Comparison of ENCODE assay signal across 8 cellular contexts in the genomic region with DNA sequence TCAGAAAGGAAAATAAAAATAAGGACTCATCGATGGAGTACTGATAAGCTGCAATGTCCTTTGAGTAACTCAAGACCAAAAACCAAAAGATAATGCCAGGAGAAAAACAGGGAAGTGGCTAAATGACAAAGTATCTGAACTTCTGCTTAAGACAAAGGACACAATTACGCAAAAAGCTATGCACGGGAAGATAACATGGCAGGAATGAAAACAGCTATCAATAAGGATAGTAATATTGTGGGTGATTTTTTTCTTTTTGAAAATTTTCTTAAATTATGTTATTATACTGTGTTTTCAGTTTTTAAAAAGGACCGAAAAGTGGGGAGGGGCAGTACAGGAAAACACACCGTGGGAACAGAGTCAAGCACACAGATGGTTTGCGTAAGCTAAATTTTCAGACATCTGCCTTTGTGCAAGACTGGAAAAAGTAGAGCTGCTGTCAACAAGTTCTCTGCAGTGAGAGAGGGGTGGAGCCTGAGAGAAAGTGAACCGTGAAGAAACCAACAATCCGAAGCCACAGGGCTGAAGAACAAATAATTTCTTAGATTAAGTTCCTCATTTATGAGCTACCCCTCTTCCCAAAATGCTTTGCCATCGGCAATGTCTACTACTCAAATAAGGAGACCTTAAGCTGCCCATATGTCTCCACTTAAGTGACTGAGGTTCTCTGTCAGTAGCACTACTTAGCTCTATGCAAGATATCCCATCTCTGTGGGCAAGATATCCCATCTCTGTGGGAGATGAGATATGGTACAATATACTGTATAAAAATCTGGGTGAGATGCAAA.
A peak's percentile ranks its signal among the peaks of the same experiment; 100 is the strongest.
DNase-seq lines count a peak whose midpoint lies in the region; ATAC-seq lines count a peak whose summit lies in the region.

No MANE protein-coding gene starts in this region.

- peak overlapping the region; percentile 58 for H3K4me3 Mint-ChIP-seq in activated naive CD8-positive, alpha-beta T cell treated with anti-CD3 and anti-CD28 coated beads, Interleukin-2, amount 50 U/mL, for 24 hours
- H3K4me3 Mint-ChIP-seq in stimulated activated naive CD8-positive, alpha-beta T cell treated with anti-CD3 and anti-CD28 coated beads, Interleukin-15, Interleukin-2, amounts not matched to agents 100 ng/mL and 50 ng/mL, for 24 hours, result peak overlapping the region; percentile 73

- peak; percentile 60 for ATAC-seq in HG02623 (IDR thresholded peaks at IDR 0.05; ENCODE audit: unreplicated experiment)
- ATAC-seq in activated naive CD8-positive, alpha-beta T cell treated with anti-CD3 and anti-CD28 coated beads, Interleukin-2, amount 50 U/mL, for 24 hours, result peak; percentile 48

- peak overlapping the region; percentile 81 for H3K27ac Mint-ChIP-seq in activated naive CD8-positive, alpha-beta T cell treated with anti-CD3 and anti-CD28 coated beads, Interleukin-2, amount 50 U/mL, for 24 hours
- peak overlapping the region; percentile 86 for H3K27ac Mint-ChIP-seq in stimulated activated naive CD8-positive, alpha-beta T cell treated with anti-CD3 and anti-CD28 coated beads, Interleukin-15, Interleukin-2, amounts not matched to agents 100 ng/mL and 50 ng/mL, for 24 hours

- peaks cover 2% of the 10 kb centered on the region for H3K9me3 Mint-ChIP-seq in activated naive CD8-positive, alpha-beta T cell treated with anti-CD3 and anti-CD28 coated beads, Interleukin-2, amount 50 U/mL, for 24 hours
- H3K9me3 Mint-ChIP-seq in stimulated activated naive CD8-positive, alpha-beta T cell treated with anti-CD3 and anti-CD28 coated beads, Interleukin-15, Interleukin-2, amounts not matched to agents 100 ng/mL and 50 ng/mL, for 24 hours, result peaks cover 2% of the 10 kb centered on the region

- no peaks in the 10 kb centered on the region for H3K27me3 Mint-ChIP-seq in activated naive CD8-positive, alpha-beta T cell treated with anti-CD3 and anti-CD28 coated beads, Interleukin-2, amount 50 U/mL, for 24 hours
- no peaks in the 10 kb centered on the region for H3K27me3 Mint-ChIP-seq in stimulated activated naive CD8-positive, alpha-beta T cell treated with anti-CD3 and anti-CD28 coated beads, Interleukin-15, Interleukin-2, amounts not matched to agents 100 ng/mL and 50 ng/mL, for 24 hours

- DNase-seq in activated T-cell treated with anti-CD3 and anti-CD28 coated beads for 1 hour (ENCODE audit: low read depth) (peak; percentile 8), NCI-H524 treated with DMSO at 0.1 percent for 48 hours (lab: John Stamatoyannopoulos, UW) (peak; percentile 83), iris pigment epithelial cell (ENCODE audit: low read depth) (peak; percentile 98), LoVo (ENCODE audit: low spot score) (no peak)
- no peak for DNase-seq in activated T-cell treated with anti-CD3 and anti-CD28 coated beads, Interleukin-2, amount 50 U/mL, for 1 hour
- DNase-seq in activated naive CD8-positive, alpha-beta T cell treated with anti-CD3 and anti-CD28 coated beads, Interleukin-2, amount 50 U/mL, for 24 hours, result peak; percentile 37

- peaks cover 82% of the 10 kb centered on the region for H3K4me1 Mint-ChIP-seq in activated naive CD8-positive, alpha-beta T cell treated with anti-CD3 and anti-CD28 coated beads, Interleukin-2, amount 50 U/mL, for 24 hours
- peaks cover 87% of the 10 kb centered on the region for H3K4me1 Mint-ChIP-seq in stimulated activated naive CD8-positive, alpha-beta T cell treated with anti-CD3 and anti-CD28 coated beads, Interleukin-15, Interleukin-2, amounts not matched to agents 100 ng/mL and 50 ng/mL, for 24 hours (ENCODE audit: low read depth)

- peaks cover 12% of the 10 kb centered on the region for H3K36me3 Mint-ChIP-seq in activated naive CD8-positive, alpha-beta T cell treated with anti-CD3 and anti-CD28 coated beads, Interleukin-2, amount 50 U/mL, for 24 hours (ENCODE audit: low read depth)
- peaks cover 35% of the 10 kb centered on the region for H3K36me3 Mint-ChIP-seq in stimulated activated naive CD8-positive, alpha-beta T cell treated with anti-CD3 and anti-CD28 coated beads, Interleukin-15, Interleukin-2, amounts not matched to agents 100 ng/mL and 50 ng/mL, for 24 hours (ENCODE audit: low read depth)

Comparison
In these comparisons a context has a peak if more than half of its experiments do, and no peak if none do; other contexts are left out.
1. DNase-seq: peak in activated T-cell treated with anti-CD3 and anti-CD28 coated beads for 1 hour (single experiment), NCI-H524 treated with DMSO at 0.1 percent for 48 hours (single experiment), activated naive CD8-positive, alpha-beta T cell treated with anti-CD3 and anti-CD28 coated beads, Interleukin-2, amount 50 U/mL, for 24 hours (single experiment) and iris pigment epithelial cell (single experiment); none in activated T-cell treated with anti-CD3 and anti-CD28 coated beads, Interleukin-2, amount 50 U/mL, for 1 hour (single experiment) and LoVo (single experiment).